ENCODE assay signal across 8 cellular contexts in the genomic region with DNA sequence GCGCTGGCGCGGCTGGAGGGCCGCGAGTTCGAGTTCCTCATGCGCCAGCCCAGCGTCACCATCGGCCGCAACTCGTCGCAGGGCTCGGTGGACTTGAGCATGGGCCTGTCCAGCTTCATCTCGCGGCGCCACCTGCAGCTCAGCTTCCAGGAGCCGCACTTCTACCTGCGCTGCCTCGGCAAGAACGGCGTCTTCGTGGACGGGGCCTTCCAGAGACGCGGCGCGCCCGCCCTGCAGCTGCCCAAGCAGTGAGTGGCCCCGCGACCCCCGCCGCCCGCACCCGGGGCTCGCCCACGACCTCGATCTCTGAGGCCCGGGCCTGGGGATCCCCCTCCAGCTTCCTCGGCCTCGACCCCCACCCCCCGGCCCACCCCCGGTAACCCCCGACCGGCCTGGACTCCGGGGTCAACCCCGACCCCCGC. TPM values are rescaled to one million over a fixed set of nuclear protein-coding genes. Genes with fewer than 3 reads are reported as not detected.
DNase-seq lines count a peak whose midpoint lies in the region; ATAC-seq and TF ChIP-seq lines count a peak whose summit lies in the region.

No MANE protein-coding gene starts in this region.

- intact Hi-C loops in MCF 10A (cut with micrococcal nuclease): no loop called here

- peak overlapping the region; percentile 96 for H3K27ac Mint-ChIP-seq in MCF 10A (ENCODE audit: low read depth, unreplicated experiment)

- POLR2A ChIA-PET in MCF 10A (lab: Yijun Ruan, JAX): interaction anchor here (0.6 to 6.9 kb wide), 9 partner anchors 10 to 93 kb away, joined by 3 to 100 read pairs (median 7); a partner anchor contains a TSS

- CTCF ChIA-PET in MCF 10A (lab: Yijun Ruan, JAX): interaction anchor here (0.6 to 1.4 kb wide), 3 partner anchors 51 to 290 kb away, joined by 3 to 7 read pairs (median 5); no protein-coding TSS in a partner anchor

- H3K27me3 Mint-ChIP-seq in MCF 10A (ENCODE audit: insufficient read depth, unreplicated experiment): no peaks in the 10 kb centered on the region

- peaks cover 19% of the 10 kb centered on the region for H3K4me1 Mint-ChIP-seq in MCF 10A (ENCODE audit: insufficient read depth, unreplicated experiment)

- H3K9me3 Mint-ChIP-seq in MCF 10A (ENCODE audit: unreplicated experiment): no peaks in the 10 kb centered on the region

- peaks cover 15% of the 10 kb centered on the region for H3K36me3 Mint-ChIP-seq in MCF 10A (ENCODE audit: insufficient read depth, unreplicated experiment)

- peak; percentile 32 for ATAC-seq in GM19351 (IDR thresholded peaks at IDR 0.05; ENCODE audit: unreplicated experiment)
- peak; percentile 39 for ATAC-seq in HG03432 (IDR thresholded peaks at IDR 0.05; ENCODE audit: unreplicated experiment)
- ATAC-seq in HG03378 (IDR thresholded peaks at IDR 0.05; ENCODE audit: unreplicated experiment): no peak

- BruUV-seq in MCF 10A (replicated peaks; lab: Mats Ljungman, UMichigan): no TSS peak

- no peak for TF ChIP-seq CTCF in MCF 10A (IDR thresholded peaks at IDR 0.05; ENCODE audit: unreplicated experiment)

- peak overlapping the region; percentile 83 for H3K4me3 Mint-ChIP-seq in MCF 10A (ENCODE audit: unreplicated experiment)

- DNase-seq in CD1c-positive myeloid dendritic cell (ENCODE audit: extremely low spot score) (peak; percentile 62), T-helper 1 cell (peak in 3 of 5 donors; percentile 24 to 54 (median 26)), MCF 10A (ENCODE audit: unreplicated experiment) (peak; percentile 47), kidney tubule cell (ENCODE audit: low spot score) (peak; percentile 68)
- DNase-seq in stimulated activated CD4-positive, alpha-beta T cell treated with anti-CD3 and anti-CD28 coated beads, TNF-alpha, amount 100 ng/mL, for 24 hours (ENCODE audit: low read depth in 3 of 3): peak in 2 of 3 experiments; percentile 6 to 43

RNA-seq across cellular contexts. Expression of a gene that starts 0.5 kb away (rescaled TPM):
- total RNA-seq in MCF 10A (2022): 37.7 and 43.8 TPM in 2 replicates
